8 cellular contexts compared by ENCODE assay signal in the genomic region with DNA sequence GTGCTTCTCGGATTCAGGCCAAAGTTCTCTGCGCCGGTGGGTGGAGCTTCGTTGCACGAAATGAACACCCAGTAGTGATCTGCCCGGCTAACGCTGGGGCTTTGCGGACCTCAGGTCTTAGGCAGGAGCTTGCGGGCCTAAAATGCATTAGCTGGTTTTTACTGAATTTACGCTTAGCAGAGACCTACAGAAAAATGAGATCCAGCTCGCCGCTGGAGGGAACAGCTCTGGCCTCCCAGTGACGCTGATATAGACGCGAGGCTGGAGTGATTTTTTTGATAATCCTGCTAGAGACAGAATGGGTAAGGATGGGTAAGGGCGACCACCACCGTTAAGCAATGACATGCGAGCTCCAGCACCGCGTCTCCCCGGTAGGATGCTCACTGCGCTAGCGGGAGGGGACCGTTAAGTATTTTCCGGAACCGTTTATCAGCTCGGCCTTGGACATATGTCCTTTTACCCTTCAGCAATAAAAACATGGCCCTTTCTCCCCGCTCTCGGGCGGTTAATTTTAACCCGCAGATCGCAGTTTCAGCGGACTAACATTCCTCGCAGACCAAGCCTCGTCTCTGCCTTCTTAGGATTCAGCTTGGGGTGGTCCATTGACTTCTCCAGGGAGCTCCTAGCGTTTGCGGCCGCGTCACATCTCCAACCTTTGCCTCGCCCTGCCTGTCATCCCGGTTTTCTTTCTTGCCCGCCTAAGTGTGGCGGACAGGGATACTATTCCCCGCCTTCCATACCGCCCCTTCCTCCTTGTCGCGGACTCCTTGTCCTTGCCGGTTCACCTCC.
DNase-seq lines count a peak whose midpoint lies in the region; ATAC-seq, FAIRE-seq and TF ChIP-seq lines count a peak whose summit lies in the region.

No MANE protein-coding gene starts in this region.

- H3K79me2 ChIP-seq in GM12878 (ENCODE audit: control insufficient read depth, insufficient read depth, low read length) = no peaks in the 10 kb centered on the region

- H2AFZ ChIP-seq in GM12878 (ENCODE audit: control insufficient read depth, low read depth, low read length) = no peak overlapping the region

- no TSS peak for BruUV-seq in GM12878 (replicated peaks; lab: Mats Ljungman, UMichigan)

- no peak overlapping the region for H3K9ac ChIP-seq in BLaER1
- no peak overlapping the region for H3K9ac ChIP-seq in GM12878 (ENCODE audit: control insufficient read depth, insufficient read depth, low read length)

- peaks cover 9% of the 10 kb centered on the region for H3K4me1 ChIP-seq in BLaER1
- H3K4me1 ChIP-seq in GM12878 (ENCODE audit: control insufficient read depth, insufficient read depth, low read length) = no peaks in the 10 kb centered on the region
- peaks cover 0 to 9% (median 3%) of the 10 kb centered on the region in 4 donors for H3K4me1 ChIP-seq in right lobe of liver

- H3K9me3 ChIP-seq in BLaER1 (peaks cover 41% of the 10 kb centered on the region), GM12878 (replicated peaks; ENCODE audit: control insufficient read depth, insufficient read depth, low read length) (no peaks in the 10 kb centered on the region; the same call in 1 of the 3 replicates), right lobe of liver (no peaks in the 10 kb centered on the region)

- POLR2A ChIA-PET in GM12878 (lab: Charles Lee) = no interaction called here

- WGBS in GM12878 (ENCODE audit: insufficient coverage, insufficient replicate concordance, low lambda C conversion rate, missing lambda C conversion rate) = 9% methylated on average over 48 of the region's 48 CpGs
- WGBS in right lobe of liver (ENCODE audit: insufficient coverage, low coverage, low lambda C conversion rate, missing lambda C conversion rate) = 4% methylated on average over 44 of the region's 48 CpGs

- no peaks in the 10 kb centered on the region for H4K20me1 ChIP-seq in BLaER1
- H4K20me1 ChIP-seq in GM12878 (ENCODE audit: control insufficient read depth, insufficient read depth) = no peaks in the 10 kb centered on the region

- intact Hi-C loops in GM12878 (cut with micrococcal nuclease; ENCODE audit: unreplicated experiment) = no loop called here
- intact Hi-C loops in right lobe of liver (cut with DNase I) = no loop called here
- intact Hi-C loops in posterior vena cava (cut with DNase I) = no loop called here

- SMC1A ChIA-PET in GM12878 (lab: Charles Lee; ENCODE audit: uncharacterized antibody, unreplicated experiment) = no interaction called here

- CTCF ChIA-PET in GM12878 (lab: Yijun Ruan, JAX) = no interaction called here

- no peak for ATAC-seq in GM12878
- ATAC-seq in right lobe of liver = peak; percentile 60 to 75 (median 73)
- no peak for ATAC-seq in GM21447 (IDR thresholded peaks at IDR 0.05; ENCODE audit: unreplicated experiment)

- H3K27me3 ChIP-seq in BLaER1 (peaks cover 48% of the 10 kb centered on the region), GM12878 (replicated peaks in 1 of 2; ENCODE audit: control insufficient read depth in 2 of 2, insufficient read depth in 2 of 2, low read length in 1 of 2) (peaks cover 0 to 21% of the 10 kb centered on the region in 2 experiments), right lobe of liver (peaks cover 0 to 18% of the 10 kb centered on the region in 2 donors)

- TF ChIP-seq CTCF in GM12878 (IDR thresholded peaks at IDR 0.05 in 2 of 3, conservative IDR thresholded peaks at IDR 0.05 in 1 of 3; ENCODE audit: control insufficient read depth in 2 of 3, extremely low read depth in 1 of 3, insufficient read depth in 1 of 3, low read depth in 3 of 3, low read length in 3 of 3) (no peak), right lobe of liver (IDR thresholded peaks at IDR 0.05) (no peak)

- RAD21 ChIA-PET in GM12878 (lab: Charles Lee; ENCODE audit: unreplicated experiment) = no interaction called here

- H3K4me3 ChIP-seq in BLaER1 (peak overlapping the region; percentile 30), GM12878 (no peak overlapping the region), right lobe of liver (peak overlapping the region in 2 of 3 donors; percentile 11 to 34)

- no peak for FAIRE-seq in GM12878 (lab: Jason Lieb, UNC)

- no peaks in the 10 kb centered on the region for H3K36me3 ChIP-seq in BLaER1
- H3K36me3 ChIP-seq in GM12878 (ENCODE audit: control insufficient read depth in 2 of 2, insufficient read depth in 2 of 2, low read length in 1 of 2) = no peaks in the 10 kb centered on the region
- no peaks in the 10 kb centered on the region for H3K36me3 ChIP-seq in right lobe of liver

- H3K4me2 ChIP-seq in BLaER1 = peak overlapping the region; percentile 40
- H3K4me2 ChIP-seq in GM12878 (ENCODE audit: control insufficient read depth, insufficient read depth) = peak overlapping the region; percentile 22

- in situ Hi-C loops in GM12878 (cut with MboI) = no loop called here

- no peak for TF ChIP-seq POLR2A in GM12878 (IDR thresholded peaks at IDR 0.05; ENCODE audit: low read depth, low read length)
- no peak for TF ChIP-seq POLR2A in right lobe of liver (IDR thresholded peaks at IDR 0.05)

- no peak for TF ChIP-seq RAD21 in GM12878 (IDR thresholded peaks at IDR 0.05; ENCODE audit: insufficient read depth, low read depth, low read length)

- DNase-seq in HuH-7.5 (ENCODE audit: low spot score) = peak; percentile 56
- DNase-seq in GM12878 (ENCODE audit: low read depth, low spot score) = no peak
- peak in 2 of 3 donors; percentile 41 to 57 for DNase-seq in right lobe of liver
- no peak for DNase-seq in NK-92 (lab: John Stamatoyannopoulos, UW; ENCODE audit: unreplicated experiment)
- DNase-seq in GM19240 (ENCODE audit: insufficient read length, low spot score) = no peak
- DNase-seq in posterior vena cava (ENCODE audit: low spot score) = no peak

- no peak for TF ChIP-seq EP300 in GM12878 (IDR thresholded peaks at IDR 0.05; ENCODE audit: borderline replicate concordance in 1 of 2, control insufficient read depth in 1 of 2, low read depth in 2 of 2, low read length in 2 of 2)

- H3K27ac ChIP-seq in BLaER1 (no peak overlapping the region), GM12878 (ENCODE audit: control insufficient read depth, insufficient read depth) (no peak overlapping the region), right lobe of liver (no peak overlapping the region)

TF ChIP-seq in GM12878, 131 proteins besides CTCF, POLR2A, EP300 and RAD21:
- TF ChIP-seq, protein P1, sequence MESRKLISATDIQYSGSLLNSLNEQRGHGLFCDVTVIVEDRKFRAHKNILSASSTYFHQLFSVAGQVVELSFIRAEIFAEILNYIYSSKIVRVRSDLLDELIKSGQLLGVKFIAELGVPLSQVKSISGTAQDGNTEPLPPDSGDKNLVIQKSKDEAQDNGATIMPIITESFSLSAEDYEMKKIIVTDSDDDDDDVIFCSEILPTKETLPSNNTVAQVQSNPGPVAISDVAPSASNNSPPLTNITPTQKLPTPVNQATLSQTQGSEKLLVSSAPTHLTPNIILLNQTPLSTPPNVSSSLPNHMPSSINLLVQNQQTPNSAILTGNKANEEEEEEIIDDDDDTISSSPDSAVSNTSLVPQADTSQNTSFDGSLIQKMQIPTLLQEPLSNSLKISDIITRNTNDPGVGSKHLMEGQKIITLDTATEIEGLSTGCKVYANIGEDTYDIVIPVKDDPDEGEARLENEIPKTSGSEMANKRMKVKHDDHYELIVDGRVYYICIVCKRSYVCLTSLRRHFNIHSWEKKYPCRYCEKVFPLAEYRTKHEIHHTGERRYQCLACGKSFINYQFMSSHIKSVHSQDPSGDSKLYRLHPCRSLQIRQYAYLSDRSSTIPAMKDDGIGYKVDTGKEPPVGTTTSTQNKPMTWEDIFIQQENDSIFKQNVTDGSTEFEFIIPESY (IDR thresholded peaks at IDR 0.05) = no peak
- TF ChIP-seq SUPT20H (IDR thresholded peaks at IDR 0.05; ENCODE audit: borderline replicate concordance, control insufficient read depth, low read depth, low read length) (no peak), SUZ12 (IDR thresholded peaks at IDR 0.05; ENCODE audit: unreplicated experiment) (no peak), ZBED1 (IDR thresholded peaks at IDR 0.05; ENCODE audit: borderline replicate concordance) (no peak), PAX8 (IDR thresholded peaks at IDR 0.05) (no peak), JUNB (IDR thresholded peaks at IDR 0.05) (no peak), MYC (IDR thresholded peaks at IDR 0.05; ENCODE audit: insufficient read depth, insufficient read length, insufficient replicate concordance, low read length, severe bottlenecking) (no peak), STAT3 (IDR thresholded peaks at IDR 0.05; ENCODE audit: low read depth, low read length) (no peak), POLR2AphosphoS2 (IDR thresholded peaks at IDR 0.05; ENCODE audit: low read depth, low read length) (no peak), PML (IDR thresholded peaks at IDR 0.05; ENCODE audit: low read length) (no peak)
- TF ChIP-seq, protein P2, sequence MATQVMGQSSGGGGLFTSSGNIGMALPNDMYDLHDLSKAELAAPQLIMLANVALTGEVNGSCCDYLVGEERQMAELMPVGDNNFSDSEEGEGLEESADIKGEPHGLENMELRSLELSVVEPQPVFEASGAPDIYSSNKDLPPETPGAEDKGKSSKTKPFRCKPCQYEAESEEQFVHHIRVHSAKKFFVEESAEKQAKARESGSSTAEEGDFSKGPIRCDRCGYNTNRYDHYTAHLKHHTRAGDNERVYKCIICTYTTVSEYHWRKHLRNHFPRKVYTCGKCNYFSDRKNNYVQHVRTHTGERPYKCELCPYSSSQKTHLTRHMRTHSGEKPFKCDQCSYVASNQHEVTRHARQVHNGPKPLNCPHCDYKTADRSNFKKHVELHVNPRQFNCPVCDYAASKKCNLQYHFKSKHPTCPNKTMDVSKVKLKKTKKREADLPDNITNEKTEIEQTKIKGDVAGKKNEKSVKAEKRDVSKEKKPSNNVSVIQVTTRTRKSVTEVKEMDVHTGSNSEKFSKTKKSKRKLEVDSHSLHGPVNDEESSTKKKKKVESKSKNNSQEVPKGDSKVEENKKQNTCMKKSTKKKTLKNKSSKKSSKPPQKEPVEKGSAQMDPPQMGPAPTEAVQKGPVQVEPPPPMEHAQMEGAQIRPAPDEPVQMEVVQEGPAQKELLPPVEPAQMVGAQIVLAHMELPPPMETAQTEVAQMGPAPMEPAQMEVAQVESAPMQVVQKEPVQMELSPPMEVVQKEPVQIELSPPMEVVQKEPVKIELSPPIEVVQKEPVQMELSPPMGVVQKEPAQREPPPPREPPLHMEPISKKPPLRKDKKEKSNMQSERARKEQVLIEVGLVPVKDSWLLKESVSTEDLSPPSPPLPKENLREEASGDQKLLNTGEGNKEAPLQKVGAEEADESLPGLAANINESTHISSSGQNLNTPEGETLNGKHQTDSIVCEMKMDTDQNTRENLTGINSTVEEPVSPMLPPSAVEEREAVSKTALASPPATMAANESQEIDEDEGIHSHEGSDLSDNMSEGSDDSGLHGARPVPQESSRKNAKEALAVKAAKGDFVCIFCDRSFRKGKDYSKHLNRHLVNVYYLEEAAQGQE (IDR thresholded peaks at IDR 0.05; ENCODE audit: low read depth, low read length) = no peak
TF ChIP-seq in GM12878: peak in this region for 0.

Comparison
In these comparisons a context has a peak if more than half of its experiments do, and no peak if none do; other contexts are left out.
1. DNase-seq: peak in HuH-7.5 (single experiment) and right lobe of liver (2 of 3); none in GM12878 (single experiment), NK-92 (single experiment), GM19240 (single experiment) and posterior vena cava (single experiment).
2. ATAC-seq: peak in right lobe of liver (4 of 4); none in GM12878 (single experiment) and GM21447 (single experiment).